9 cellular contexts compared by ENCODE assay signal in the genomic region with DNA sequence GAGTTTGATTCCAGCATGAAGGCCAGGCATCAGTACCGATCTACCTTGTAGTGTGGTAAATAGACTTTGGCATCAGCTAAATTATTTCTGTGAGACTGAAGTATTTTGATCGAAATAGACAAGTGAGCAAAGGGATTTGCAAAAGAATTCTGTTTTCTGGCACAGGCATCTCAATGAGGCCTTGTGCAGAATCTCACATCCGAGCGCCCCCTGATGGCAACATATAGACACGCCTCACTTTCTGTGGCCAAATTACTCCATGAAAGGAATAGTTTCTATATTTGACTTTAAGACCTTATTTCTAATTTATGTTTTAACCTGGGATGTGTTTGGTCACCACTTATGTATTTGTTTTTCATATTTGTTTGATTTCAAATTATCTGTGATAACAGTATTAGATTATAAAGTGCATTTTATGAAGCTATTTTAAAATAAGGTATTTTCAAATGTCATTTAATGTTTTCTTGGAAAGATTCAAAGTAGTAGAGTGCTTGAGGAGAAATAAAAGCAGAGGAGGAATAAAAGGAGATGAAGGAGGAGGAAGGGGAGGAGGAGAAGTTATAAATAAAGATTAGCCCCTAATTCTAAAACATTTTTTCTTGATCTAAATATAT.
DNase-seq lines count a peak whose midpoint lies in the region; ATAC-seq and TF ChIP-seq lines count a peak whose summit lies in the region.
"Had no signal": no experiment of that assay in that cellular context is flagged by ENCODE, and none has a peak within 500 bp of the region (broad histone marks: within the 10 kb centered on the region; RNA-seq: fewer than 3 reads in every experiment).

No MANE protein-coding gene starts in this region.

- H3K27ac Mint-ChIP-seq in progenitor cell of endocrine pancreas = no peak overlapping the region

- peaks cover 2% of the 10 kb centered on the region for H3K27me3 Mint-ChIP-seq in progenitor cell of endocrine pancreas

- H3K36me3 Mint-ChIP-seq in progenitor cell of endocrine pancreas (ENCODE audit: insufficient read depth) = no peaks in the 10 kb centered on the region

- no peaks in the 10 kb centered on the region for H3K9me3 ChIP-seq in NT2/D1 (ENCODE audit: insufficient read depth, low read length)
- H3K9me3 ChIP-seq: mucosa of descending colon had no signal

- no peak overlapping the region for H3K4me3 Mint-ChIP-seq in progenitor cell of endocrine pancreas (ENCODE audit: low read depth)

- DNase-seq in NT2/D1 (ENCODE audit: low read depth, low spot score) (peak; percentile 43), erythroblast (lab: John Stamatoyannopoulos, UW) (peak; percentile 25 to 55), progenitor cell of endocrine pancreas (ENCODE audit: low spot score, unreplicated experiment) (peak; percentile 18), T-helper 9 cell (no peak)
- DNase-seq in stimulated activated CD4-positive, alpha-beta T cell treated with anti-CD3 and anti-CD28 coated beads, Interleukin-4, amount 100 ng/mL, for 24 hours = no peak

- no peak overlapping the region for H3K4me3 ChIP-seq in NT2/D1 (ENCODE audit: insufficient read length, low read depth)
- H3K4me3 ChIP-seq: mucosa of descending colon had no signal

- TF ChIP-seq CTCF in C4-2B (conservative IDR thresholded peaks at IDR 0.05) (peak; percentile 91), progenitor cell of endocrine pancreas (IDR thresholded peaks at IDR 0.05; ENCODE audit: unreplicated experiment) (peak; percentile 88)

- H3K9ac ChIP-seq in NT2/D1 (ENCODE audit: insufficient read length, low read depth) = no peak overlapping the region

- no peaks in the 10 kb centered on the region for H3K36me3 ChIP-seq in NT2/D1 (ENCODE audit: insufficient read depth, insufficient read length, low read length)

- no peaks in the 10 kb centered on the region for H3K27me3 ChIP-seq in NT2/D1 (ENCODE audit: insufficient read depth, insufficient read length)

- no peaks in the 10 kb centered on the region for H3K4me1 ChIP-seq in NT2/D1 (ENCODE audit: insufficient read depth, insufficient read length)

- TF ChIP-seq POLR2A in erythroblast (IDR thresholded peaks at IDR 0.05; ENCODE audit: low read length) = no peak

- no peaks in the 10 kb centered on the region for H3K9me3 Mint-ChIP-seq in progenitor cell of endocrine pancreas (ENCODE audit: low read depth)

- ATAC-seq in GM18867 (IDR thresholded peaks at IDR 0.05; ENCODE audit: unreplicated experiment) (peak; percentile 42), HG03139 (IDR thresholded peaks at IDR 0.05; ENCODE audit: unreplicated experiment) (no peak)
- ATAC-seq: mucosa of descending colon had no signal

- no peaks in the 10 kb centered on the region for H3K4me1 Mint-ChIP-seq in progenitor cell of endocrine pancreas (ENCODE audit: low read depth)

- no peak overlapping the region for H3K27ac ChIP-seq in C4-2B

Comparison
In these comparisons a context has a peak if more than half of its experiments do, and no peak if none do; other contexts are left out.
1. DNase-seq: peak in NT2/D1 (single experiment), erythroblast (2 of 2) and progenitor cell of endocrine pancreas (single experiment); none in T-helper 9 cell (single experiment) and stimulated activated CD4-positive, alpha-beta T cell treated with anti-CD3 and anti-CD28 coated beads, Interleukin-4, amount 100 ng/mL, for 24 hours (single experiment).